In genomic region chr13:21076265-21076653, GRCh38 we compare ENCODE assay signal across 9 cellular contexts. TPM values are rescaled to one million over a fixed set of nuclear protein-coding genes. Genes with fewer than 3 reads are reported as not detected.
DNase-seq lines count a peak whose midpoint lies in the region; ATAC-seq and TF ChIP-seq lines count a peak whose summit lies in the region.
"Had no signal": no experiment of that assay in that cellular context is flagged by ENCODE, and none has a peak within 500 bp of the region (broad histone marks: within the 10 kb centered on the region; RNA-seq: fewer than 3 reads in every experiment).

No MANE protein-coding gene starts in this region.

- no peak for TF ChIP-seq CTCF in coronary artery (IDR thresholded peaks at IDR 0.05)
- no peak for TF ChIP-seq CTCF in neural progenitor cell (IDR thresholded peaks at IDR 0.05)

- H3K79me2 ChIP-seq in neural progenitor cell (ENCODE audit: low read depth): no peaks in the 10 kb centered on the region

- H3K4me1 ChIP-seq in neural progenitor cell: peaks cover 6% of the 10 kb centered on the region

- H3K4me1 Mint-ChIP-seq in neural progenitor cell: peaks cover 22% of the 10 kb centered on the region
- peaks cover 16% of the 10 kb centered on the region for H3K4me1 Mint-ChIP-seq in stimulated activated memory B cell treated with anti-CD40 and anti-IgM and Interleukin-4, amounts not matched to agents 10 μg/mL and 1 μg/mL and 100 μg/mL, for 72 hours

- H3K27me3 ChIP-seq in neural progenitor cell: no peaks in the 10 kb centered on the region

- no peaks in the 10 kb centered on the region for H3K9me3 ChIP-seq in neural progenitor cell (ENCODE audit: low read depth)

- H3K9me3 Mint-ChIP-seq in neural progenitor cell: no peaks in the 10 kb centered on the region
- no peaks in the 10 kb centered on the region for H3K9me3 Mint-ChIP-seq in stimulated activated memory B cell treated with anti-CD40 and anti-IgM and Interleukin-4, amounts not matched to agents 10 μg/mL and 1 μg/mL and 100 μg/mL, for 72 hours
- H3K9me3 Mint-ChIP-seq: T-helper 1 cell treated with Interleukin-12 subunit alpha and Interleukin-12 subunit beta and Interleukin-4 antibody, amounts not matched to agents 30 μg/mL and 1 μg/mL, for 36 hours had no signal

- no peaks in the 10 kb centered on the region for H4K20me1 ChIP-seq in neural progenitor cell (ENCODE audit: low read depth)

- ATAC-seq in GM18519 (IDR thresholded peaks at IDR 0.05; ENCODE audit: low FRiP score, unreplicated experiment): no peak
- ATAC-seq in GM21737 (IDR thresholded peaks at IDR 0.05; ENCODE audit: unreplicated experiment): no peak
- no peak for ATAC-seq in stimulated activated memory B cell treated with anti-CD40 and anti-IgM and Interleukin-4, amounts not matched to agents 10 μg/mL and 1 μg/mL and 100 μg/mL, for 72 hours

- H3K9ac ChIP-seq in neural progenitor cell: no peak overlapping the region

- H3F3A ChIP-seq in neural progenitor cell (ENCODE audit: low read depth): peaks cover 6% of the 10 kb centered on the region

- peaks cover 15% of the 10 kb centered on the region for H3K27me3 Mint-ChIP-seq in neural progenitor cell (ENCODE audit: insufficient read depth, low read depth)
- H3K27me3 Mint-ChIP-seq in stimulated activated memory B cell treated with anti-CD40 and anti-IgM and Interleukin-4, amounts not matched to agents 10 μg/mL and 1 μg/mL and 100 μg/mL, for 72 hours: peaks cover 55% of the 10 kb centered on the region

- H3K27ac ChIP-seq in coronary artery (no peak overlapping the region), neural progenitor cell (no peak overlapping the region)

- H3K36me3 Mint-ChIP-seq in neural progenitor cell: no peaks in the 10 kb centered on the region
- no peaks in the 10 kb centered on the region for H3K36me3 Mint-ChIP-seq in stimulated activated memory B cell treated with anti-CD40 and anti-IgM and Interleukin-4, amounts not matched to agents 10 μg/mL and 1 μg/mL and 100 μg/mL, for 72 hours

- no peak overlapping the region for H3K27ac Mint-ChIP-seq in neural progenitor cell
- H3K27ac Mint-ChIP-seq in stimulated activated memory B cell treated with anti-CD40 and anti-IgM and Interleukin-4, amounts not matched to agents 10 μg/mL and 1 μg/mL and 100 μg/mL, for 72 hours: no peak overlapping the region

- no peaks in the 10 kb centered on the region for H3K36me3 ChIP-seq in neural progenitor cell

- H3K4me3 ChIP-seq in coronary artery (peak overlapping the region; percentile 87), neural progenitor cell (no peak overlapping the region)

- no peak overlapping the region for H2AFZ ChIP-seq in neural progenitor cell (replicated peaks)

- peak; percentile 4 for DNase-seq in stimulated activated CD4-positive, alpha-beta T cell treated with anti-CD3 and anti-CD28 coated beads, Interleukin-4, amount 100 ng/mL, for 1 hour
- no peak for DNase-seq in stimulated activated CD4-positive, alpha-beta T cell treated with anti-CD3 and anti-CD28 coated beads, Interleukin-2, amount 100 ng/mL, for 24 hours
- DNase-seq in coronary artery (ENCODE audit: low spot score) (no peak), neural progenitor cell (ENCODE audit: low spot score) (no peak), cortex of kidney (lab: John Stamatoyannopoulos, UW) (no peak)

- H3K4me3 Mint-ChIP-seq in neural progenitor cell: peak overlapping the region; percentile 48
- H3K4me3 Mint-ChIP-seq in stimulated activated memory B cell treated with anti-CD40 and anti-IgM and Interleukin-4, amounts not matched to agents 10 μg/mL and 1 μg/mL and 100 μg/mL, for 72 hours: no peak overlapping the region

- no peak overlapping the region for H3K4me2 ChIP-seq in neural progenitor cell

RNA-seq across cellular contexts. Expression of gene LATS2, which starts 14.9 kb away (rescaled TPM):
- 15.2 and 18.4 TPM in 2 replicates for total RNA-seq in neural progenitor cell (ENCODE audit: low replicate concordance)
